In the genomic region with DNA sequence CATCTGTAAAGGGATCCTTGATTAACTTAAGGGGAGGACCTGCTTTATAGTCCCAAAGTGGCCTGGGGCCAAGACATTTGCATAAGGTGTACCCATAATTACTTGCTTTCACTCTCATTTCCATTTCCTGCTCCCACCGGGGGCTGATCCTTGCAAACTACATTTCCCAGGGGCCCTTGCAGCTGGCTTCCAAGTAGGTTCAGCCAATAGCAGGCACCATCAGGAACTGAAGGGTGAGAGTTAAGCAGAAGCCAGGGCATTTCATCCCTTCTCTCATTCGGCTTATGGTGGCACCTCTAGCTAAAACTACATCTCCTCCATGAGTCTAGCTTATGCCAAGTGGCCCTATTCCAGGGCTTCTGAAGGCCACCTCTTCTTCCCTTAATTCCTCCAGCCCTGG, we compare ENCODE assay signal across 17 cellular contexts.
DNase-seq lines count a peak whose midpoint lies in the region; ATAC-seq and TF ChIP-seq lines count a peak whose summit lies in the region.
"Had no signal": no experiment of that assay in that cellular context is flagged by ENCODE, and none has a peak within 500 bp of the region (broad histone marks: within the 10 kb centered on the region; RNA-seq: fewer than 3 reads in every experiment).

No MANE protein-coding gene starts in this region.

- H3K4me3 ChIP-seq in GM12865 (ENCODE audit: low read depth, low read length): no peak overlapping the region
- H3K4me3 ChIP-seq: BLaER1 treated with 17β-estradiol and CSF1 and Interleukin-3, amounts not matched to agents 10 nM and 100 nM; GM23248; suprapubic skin had no signal

- no peaks in the 10 kb centered on the region for H3K9me3 Mint-ChIP-seq in activated T-helper 2 cell treated with anti-CD3 and anti-CD28 coated beads, Interferon-gamma antibody, Interleukin-2, Interleukin-4, amounts not matched to agents 10 μg/mL and 5 μg/mL and 100 μg/mL, durations not matched to agents 14 hours and 24 hours and 36 hours

- intact Hi-C loops in activated T-helper 2 cell treated with anti-CD3 and anti-CD28 coated beads, Interferon-gamma antibody, Interleukin-2, Interleukin-4, amounts not matched to agents 10 μg/mL and 5 μg/mL and 100 μg/mL, durations not matched to agents 14 hours and 24 hours and 36 hours (cut with micrococcal nuclease): no loop called here

- H3K4me1 Mint-ChIP-seq in activated T-helper 2 cell treated with anti-CD3 and anti-CD28 coated beads, Interferon-gamma antibody, Interleukin-2, Interleukin-4, amounts not matched to agents 10 μg/mL and 5 μg/mL and 100 μg/mL, durations not matched to agents 14 hours and 24 hours and 36 hours (ENCODE audit: low read depth): no peaks in the 10 kb centered on the region

- no peak overlapping the region for H3K4me3 Mint-ChIP-seq in activated T-helper 2 cell treated with anti-CD3 and anti-CD28 coated beads, Interferon-gamma antibody, Interleukin-2, Interleukin-4, amounts not matched to agents 10 μg/mL and 5 μg/mL and 100 μg/mL, durations not matched to agents 14 hours and 24 hours and 36 hours (ENCODE audit: low read depth)

- no peaks in the 10 kb centered on the region for H3K36me3 Mint-ChIP-seq in activated T-helper 2 cell treated with anti-CD3 and anti-CD28 coated beads, Interferon-gamma antibody, Interleukin-2, Interleukin-4, amounts not matched to agents 10 μg/mL and 5 μg/mL and 100 μg/mL, durations not matched to agents 14 hours and 24 hours and 36 hours (ENCODE audit: low read depth)

- peak; percentile 51 for ATAC-seq in HG03103 (IDR thresholded peaks at IDR 0.05; ENCODE audit: low read depth, unreplicated experiment)
- ATAC-seq in HG02588 (IDR thresholded peaks at IDR 0.05; ENCODE audit: unreplicated experiment): no peak
- ATAC-seq: right cardiac atrium had no signal

- TF ChIP-seq CTCF in GM12865 (IDR thresholded peaks at IDR 0.05; ENCODE audit: insufficient read depth, low read depth, low read length, missing control alignments): no peak

- no peak overlapping the region for H3K27ac Mint-ChIP-seq in activated T-helper 2 cell treated with anti-CD3 and anti-CD28 coated beads, Interferon-gamma antibody, Interleukin-2, Interleukin-4, amounts not matched to agents 10 μg/mL and 5 μg/mL and 100 μg/mL, durations not matched to agents 14 hours and 24 hours and 36 hours

- DNase-seq in GM12865 (ENCODE audit: low read depth) (peak; percentile 42), SHP77 (lab: John Stamatoyannopoulos, UW) (peak; percentile 61 to 79), islet precursor cell (peak; percentile 67)
- no peak for DNase-seq in stimulated activated CD4-positive, alpha-beta T cell treated with anti-CD3 and anti-CD28 coated beads, Interleukin-1b, Interleukin-23, amount 100 ng/mL, for 48 hours
- DNase-seq in activated T-helper 2 cell treated with anti-CD3 and anti-CD28 coated beads, Interferon-gamma antibody, Interleukin-2, Interleukin-4, amounts not matched to agents 10 μg/mL and 5 μg/mL and 100 μg/mL, durations not matched to agents 14 hours and 24 hours and 36 hours (ENCODE audit: low spot score): no peak
- DNase-seq: activated gamma-delta T cell treated with Interleukin-2 at 50 U/mL for 16 hours, cerebellar nuclear complex, DMS79 treated with DMSO at 0.1 percent for 48 hours, foreskin fibroblast, GM23248, MM.1S, NCI-H2107, right cardiac atrium had no signal

- H3K27me3 Mint-ChIP-seq in activated T-helper 2 cell treated with anti-CD3 and anti-CD28 coated beads, Interferon-gamma antibody, Interleukin-2, Interleukin-4, amounts not matched to agents 10 μg/mL and 5 μg/mL and 100 μg/mL, durations not matched to agents 14 hours and 24 hours and 36 hours (ENCODE audit: low read depth): no peaks in the 10 kb centered on the region

Comparison
In these comparisons a context has a peak if more than half of its experiments do, and no peak if none do; other contexts are left out.
1. DNase-seq: peak in GM12865 (single experiment), SHP77 (2 of 2) and islet precursor cell (single experiment); none in stimulated activated CD4-positive, alpha-beta T cell treated with anti-CD3 and anti-CD28 coated beads, Interleukin-1b, Interleukin-23, amount 100 ng/mL, for 48 hours (single experiment) and activated T-helper 2 cell treated with anti-CD3 and anti-CD28 coated beads, Interferon-gamma antibody, Interleukin-2, Interleukin-4, amounts not matched to agents 10 μg/mL and 5 μg/mL and 100 μg/mL, durations not matched to agents 14 hours and 24 hours and 36 hours (single experiment).